ENCODE assay signal across 7 cellular contexts in genomic region chr16:87490799-87491521, GRCh38. TPM values are rescaled to one million over a fixed set of nuclear protein-coding genes. Genes with fewer than 3 reads are reported as not detected.
DNase-seq lines count a peak whose midpoint lies in the region; ATAC-seq and TF ChIP-seq lines count a peak whose summit lies in the region.
"Not testable (repeated sequence)": the region's sequence is repeated elsewhere in the genome, so short reads cannot be mapped to it uniquely, and the experiment has no call there.

No MANE protein-coding gene starts in this region.

- H3K27ac Mint-ChIP-seq in T-helper 1 cell treated with Interleukin-12 subunit alpha and Interleukin-12 subunit beta and Interleukin-4 antibody, amounts not matched to agents 30 μg/mL and 1 μg/mL, for 36 hours, result peak overlapping the region; percentile 52
- H3K27ac Mint-ChIP-seq in neural progenitor cell, result not testable (repeated sequence)

- H3K36me3 ChIP-seq in HEK293 (ENCODE audit: control insufficient read depth in 2 of 2, insufficient read depth in 1 of 2, low read length in 2 of 2); iPS DF 6.9 (ENCODE audit: control insufficient read depth, insufficient read depth, low read length); neural progenitor cell: not testable (repeated sequence)

- peaks cover 21% of the 10 kb centered on the region for H3F3A ChIP-seq in neural progenitor cell (ENCODE audit: low read depth)

- not testable (repeated sequence) for H3K36me3 Mint-ChIP-seq in T-helper 1 cell treated with Interleukin-12 subunit alpha and Interleukin-12 subunit beta and Interleukin-4 antibody, amounts not matched to agents 30 μg/mL and 1 μg/mL, for 36 hours (ENCODE audit: low read depth); activated T-cell treated with anti-CD3 and anti-CD28 coated beads, Interleukin-2, amount 50 U/mL, for 4 hours (ENCODE audit: insufficient read depth); neural progenitor cell

- peak overlapping the region; percentile 72 for H3K4me2 ChIP-seq in neural progenitor cell

- WGBS in iPS DF 6.9 (ENCODE audit: insufficient coverage, insufficient read length), result no CpG with 5 or more reads among the region's 45 CpGs

- H4K20me1 ChIP-seq in neural progenitor cell (ENCODE audit: low read depth), result peaks cover 61% of the 10 kb centered on the region

- H3K9ac ChIP-seq in neural progenitor cell, result not testable (repeated sequence)

- H3K4me3 Mint-ChIP-seq in T-helper 1 cell treated with Interleukin-12 subunit alpha and Interleukin-12 subunit beta and Interleukin-4 antibody, amounts not matched to agents 30 μg/mL and 1 μg/mL, for 36 hours, result peak overlapping the region; percentile 78
- peak overlapping the region; percentile 88 for H3K4me3 Mint-ChIP-seq in activated T-cell treated with anti-CD3 and anti-CD28 coated beads, Interleukin-2, amount 50 U/mL, for 4 hours
- peak overlapping the region; percentile 87 for H3K4me3 Mint-ChIP-seq in neural progenitor cell

- CTCF ChIA-PET in HEK293 (lab: Yijun Ruan, JAX), result interaction anchor here (0.6 to 2.6 kb wide), 4 partner anchors 25 to 96 kb away, joined by 3 to 12 read pairs (median 4); no protein-coding TSS in a partner anchor

- peak overlapping the region; percentile 66; the same call in 1 of the 2 replicates for H3K27ac ChIP-seq in HEK293 (ENCODE audit: extremely low read depth, low read depth, low read length)
- H3K27ac ChIP-seq in iPS DF 6.9 (ENCODE audit: low read length); neural progenitor cell: not testable (repeated sequence)

- ATAC-seq in activated T-cell treated with anti-CD3 and anti-CD28 coated beads, Interleukin-2, amount 50 U/mL, for 4 hours, result peak; percentile 20 to 30

- DNase-seq in activated T-cell treated with anti-CD3 and anti-CD28 coated beads, Interleukin-2, amount 50 U/mL, for 4 hours, result peak; percentile 57
- DNase-seq in choroid plexus epithelial cell (ENCODE audit: low read depth); iPS DF 6.9 (ENCODE audit: low read depth, low spot score): not testable (repeated sequence)
- DNase-seq in neural progenitor cell (ENCODE audit: low spot score), result peak; percentile 16
- peak; percentile 22 to 43 (median 23) for DNase-seq in stimulated activated CD4-positive, alpha-beta T cell treated with anti-CD3 and anti-CD28 coated beads, TNF-alpha, amount 100 ng/mL, for 1 hour (ENCODE audit: low read depth in 3 of 3, low spot score in 1 of 3)

- H3K79me2 ChIP-seq in neural progenitor cell (ENCODE audit: low read depth), result peaks cover 61% of the 10 kb centered on the region

- not testable (repeated sequence) for H3K27me3 ChIP-seq in iPS DF 6.9 (ENCODE audit: control insufficient read depth, insufficient read depth, low read length)
- peaks cover 13% of the 10 kb centered on the region for H3K27me3 ChIP-seq in neural progenitor cell

- H3K4me1 Mint-ChIP-seq in T-helper 1 cell treated with Interleukin-12 subunit alpha and Interleukin-12 subunit beta and Interleukin-4 antibody, amounts not matched to agents 30 μg/mL and 1 μg/mL, for 36 hours (ENCODE audit: low read depth), result peaks cover 26% of the 10 kb centered on the region
- peaks cover 61% of the 10 kb centered on the region for H3K4me1 Mint-ChIP-seq in activated T-cell treated with anti-CD3 and anti-CD28 coated beads, Interleukin-2, amount 50 U/mL, for 4 hours (ENCODE audit: low read depth)
- H3K4me1 Mint-ChIP-seq in neural progenitor cell, result peaks cover 46% of the 10 kb centered on the region

- H3K9me3 ChIP-seq in HEK293 (ENCODE audit: control insufficient read depth, insufficient read depth, low read depth, low read length); iPS DF 6.9 (ENCODE audit: control insufficient read depth, insufficient read depth, low read length); neural progenitor cell (ENCODE audit: low read depth): not testable (repeated sequence)

- not testable (repeated sequence) for TF ChIP-seq CTCF in HEK293 (tag by site-specific recombination; IDR thresholded peaks at IDR 0.05); choroid plexus epithelial cell (conservative IDR thresholded peaks at IDR 0.05; ENCODE audit: low read depth, low read length); neural progenitor cell (IDR thresholded peaks at IDR 0.05)

- H2AFZ ChIP-seq in neural progenitor cell (replicated peaks), result not testable (repeated sequence)

- peak overlapping the region; percentile 43 for H3K4me3 ChIP-seq in HEK293 (ENCODE audit: low read depth, low read length)
- H3K4me3 ChIP-seq in choroid plexus epithelial cell (ENCODE audit: low read depth, low read length), result peak overlapping the region; percentile 55
- peak overlapping the region; percentile 50; the same call in 1 of the 2 replicates for H3K4me3 ChIP-seq in iPS DF 6.9 (ENCODE audit: low read length)
- H3K4me3 ChIP-seq in neural progenitor cell, result peak overlapping the region; percentile 61

- H3K27me3 Mint-ChIP-seq in T-helper 1 cell treated with Interleukin-12 subunit alpha and Interleukin-12 subunit beta and Interleukin-4 antibody, amounts not matched to agents 30 μg/mL and 1 μg/mL, for 36 hours (ENCODE audit: low read depth), result peaks cover 49% of the 10 kb centered on the region
- not testable (repeated sequence) for H3K27me3 Mint-ChIP-seq in activated T-cell treated with anti-CD3 and anti-CD28 coated beads, Interleukin-2, amount 50 U/mL, for 4 hours (ENCODE audit: low read depth); neural progenitor cell (ENCODE audit: insufficient read depth, low read depth)

- not testable (repeated sequence) for H3K9me3 Mint-ChIP-seq in T-helper 1 cell treated with Interleukin-12 subunit alpha and Interleukin-12 subunit beta and Interleukin-4 antibody, amounts not matched to agents 30 μg/mL and 1 μg/mL, for 36 hours; activated T-cell treated with anti-CD3 and anti-CD28 coated beads, Interleukin-2, amount 50 U/mL, for 4 hours; neural progenitor cell

- H3K4me1 ChIP-seq in HEK293 (ENCODE audit: control insufficient read depth, insufficient read depth, low read length); iPS DF 6.9 (ENCODE audit: control insufficient read depth, insufficient read depth, low read length): not testable (repeated sequence)
- peaks cover 27% of the 10 kb centered on the region for H3K4me1 ChIP-seq in neural progenitor cell

- POLR2A ChIA-PET in HEK293 (lab: Yijun Ruan, JAX), result interaction anchor here (1.0 to 1.2 kb wide), 2 partner anchors 29 to 169 kb away, joined by 3 to 4 read pairs; no protein-coding TSS in a partner anchor

TF ChIP-seq in HEK293, 187 proteins besides CTCF, POLR2A, EP300 and RAD21 (continues in another document):
- TF ChIP-seq ZNF561 (tag by site-specific recombination; IDR thresholded peaks at IDR 0.05; ENCODE audit: borderline replicate concordance) (0 out of 2 replicates have a peak, but pooled peaks have one; percentile 49), KLF1 (tag by site-specific recombination; IDR thresholded peaks at IDR 0.05) (0 out of 2 replicates have a peak, but pooled peaks have one; percentile 15), ZNF488 (tag by site-specific recombination; IDR thresholded peaks at IDR 0.05) (0 out of 2 replicates have a peak, but pooled peaks have one; percentile 29), ZNF157 (tag by site-specific recombination; IDR thresholded peaks at IDR 0.05) (0 out of 2 replicates have a peak, but pooled peaks have one; percentile 15), SCRT2 (tag by site-specific recombination; IDR thresholded peaks at IDR 0.05) (peak; percentile 35; the same call in 1 of the 2 replicates), ZNF335 (tag by site-specific recombination; conservative IDR thresholded peaks at IDR 0.05) (peak; percentile 84), ZNF138 (tag by site-specific recombination; IDR thresholded peaks at IDR 0.05; ENCODE audit: borderline replicate concordance) (peak; percentile 20; the same call in 1 of the 2 replicates)
- TF ChIP-seq, protein P1, sequence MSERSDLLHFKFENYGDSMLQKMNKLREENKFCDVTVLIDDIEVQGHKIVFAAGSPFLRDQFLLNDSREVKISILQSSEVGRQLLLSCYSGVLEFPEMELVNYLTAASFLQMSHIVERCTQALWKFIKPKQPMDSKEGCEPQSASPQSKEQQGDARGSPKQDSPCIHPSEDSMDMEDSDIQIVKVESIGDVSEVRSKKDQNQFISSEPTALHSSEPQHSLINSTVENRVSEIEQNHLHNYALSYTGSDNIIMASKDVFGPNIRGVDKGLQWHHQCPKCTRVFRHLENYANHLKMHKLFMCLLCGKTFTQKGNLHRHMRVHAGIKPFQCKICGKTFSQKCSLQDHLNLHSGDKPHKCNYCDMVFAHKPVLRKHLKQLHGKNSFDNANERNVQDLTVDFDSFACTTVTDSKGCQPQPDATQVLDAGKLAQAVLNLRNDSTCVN (tag by site-specific recombination; optimal IDR thresholded peaks at IDR 0.05), result peak; percentile 38
- TF ChIP-seq, protein P2, sequence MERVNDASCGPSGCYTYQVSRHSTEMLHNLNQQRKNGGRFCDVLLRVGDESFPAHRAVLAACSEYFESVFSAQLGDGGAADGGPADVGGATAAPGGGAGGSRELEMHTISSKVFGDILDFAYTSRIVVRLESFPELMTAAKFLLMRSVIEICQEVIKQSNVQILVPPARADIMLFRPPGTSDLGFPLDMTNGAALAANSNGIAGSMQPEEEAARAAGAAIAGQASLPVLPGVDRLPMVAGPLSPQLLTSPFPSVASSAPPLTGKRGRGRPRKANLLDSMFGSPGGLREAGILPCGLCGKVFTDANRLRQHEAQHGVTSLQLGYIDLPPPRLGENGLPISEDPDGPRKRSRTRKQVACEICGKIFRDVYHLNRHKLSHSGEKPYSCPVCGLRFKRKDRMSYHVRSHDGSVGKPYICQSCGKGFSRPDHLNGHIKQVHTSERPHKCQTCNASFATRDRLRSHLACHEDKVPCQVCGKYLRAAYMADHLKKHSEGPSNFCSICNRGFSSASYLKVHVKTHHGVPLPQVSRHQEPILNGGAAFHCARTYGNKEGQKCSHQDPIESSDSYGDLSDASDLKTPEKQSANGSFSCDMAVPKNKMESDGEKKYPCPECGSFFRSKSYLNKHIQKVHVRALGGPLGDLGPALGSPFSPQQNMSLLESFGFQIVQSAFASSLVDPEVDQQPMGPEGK (tag by site-specific recombination; IDR thresholded peaks at IDR 0.05), result peak; percentile 18; the same call in 1 of the 2 replicates

RNA-seq across cellular contexts. Expression of gene ZCCHC14, which starts 1.9 kb away (rescaled TPM):
- 10 to 100 TPM; 14.7 to 18.0 (median 15.9) TPM for total RNA-seq in activated T-cell treated with anti-CD3 and anti-CD28 coated beads, Interleukin-2, amount 50 U/mL, for 4 hours
- 10.3 and 11.7 TPM in 2 replicates for total RNA-seq in neural progenitor cell (ENCODE audit: low replicate concordance)
